In the genomic region with DNA sequence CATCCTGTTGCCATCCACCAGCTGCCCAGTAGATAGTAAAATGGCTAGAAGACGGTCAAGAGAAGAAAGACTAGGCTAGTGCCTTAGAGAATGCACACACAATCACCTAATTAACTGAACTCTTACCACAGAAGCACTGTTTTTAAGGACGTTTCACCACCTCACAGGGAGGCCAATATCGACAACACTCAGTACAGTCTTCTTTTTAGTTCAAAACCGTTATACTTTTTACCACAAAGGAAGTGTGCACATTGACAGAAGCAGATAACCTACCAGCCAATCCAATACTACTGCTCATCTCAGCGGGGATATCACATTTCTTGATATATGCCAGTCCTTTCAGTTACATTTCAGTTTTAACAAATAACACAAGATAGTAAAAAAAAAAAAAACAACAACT, we compare ENCODE assay signal across 15 cellular contexts.
A peak's percentile ranks its signal among the peaks of the same experiment; 100 is the strongest.
DNase-seq lines count a peak whose midpoint lies in the region; ATAC-seq, FAIRE-seq and TF ChIP-seq lines count a peak whose summit lies in the region.
"Had no signal": no experiment of that assay in that cellular context is flagged by ENCODE, and none has a peak within 500 bp of the region (broad histone marks: within the 10 kb centered on the region; RNA-seq: fewer than 3 reads in every experiment).

No MANE protein-coding gene starts in this region.

- no peaks in the 10 kb centered on the region for H3K36me3 ChIP-seq in CD4-positive, alpha-beta memory T cell (ENCODE audit: insufficient read depth, low read length)
- H3K36me3 ChIP-seq in pancreas = no peaks in the 10 kb centered on the region
- H3K36me3 ChIP-seq: sigmoid colon had no signal

- H3K27ac ChIP-seq in CD4-positive, alpha-beta memory T cell (ENCODE audit: low read depth, low read length) = peak overlapping the region; percentile 3
- no peak overlapping the region for H3K27ac ChIP-seq in pancreas
- H3K27ac ChIP-seq: sigmoid colon had no signal

- no peaks in the 10 kb centered on the region for H3K27me3 Mint-ChIP-seq in CD4-positive, alpha-beta memory T cell
- H3K27me3 Mint-ChIP-seq in T-helper 17 cell = no peaks in the 10 kb centered on the region
- H3K27me3 Mint-ChIP-seq: brain had no signal

- peak; percentile 74 for TF ChIP-seq POLR2A in erythroblast (IDR thresholded peaks at IDR 0.05; ENCODE audit: low read length)

- POLR2A ChIA-PET in CD4-positive, alpha-beta memory T cell (lab: Charles Lee; ENCODE audit: partially characterized antibody) = no interaction called here

- H3K4me3 Mint-ChIP-seq in CD4-positive, alpha-beta memory T cell = peak overlapping the region in 7 of 8 donors; percentile 49 to 83 (median 73)
- H3K4me3 Mint-ChIP-seq in T-helper 17 cell = peak overlapping the region; percentile 79
- H3K4me3 Mint-ChIP-seq: brain, IgD-negative memory B cell, naive B cell had no signal

- no peaks in the 10 kb centered on the region for H3K9me3 Mint-ChIP-seq in CD4-positive, alpha-beta memory T cell
- H3K9me3 Mint-ChIP-seq: IgD-negative memory B cell, naive B cell had no signal

- peaks cover 37 to 56% (median 53%) of the 10 kb centered on the region in 4 donors for H3K4me1 Mint-ChIP-seq in CD4-positive, alpha-beta memory T cell
- H3K4me1 Mint-ChIP-seq in T-helper 17 cell = peaks cover 49% of the 10 kb centered on the region

- intact Hi-C loops in CD4-positive, alpha-beta memory T cell (cut with micrococcal nuclease) = loop anchor here (5.0 kb wide), 2 partner anchors 123 to 213 kb away; a partner anchor contains a TSS
- intact Hi-C loops in pancreas (cut with DNase I) = no loop called here

- no peaks in the 10 kb centered on the region for H3K9me3 ChIP-seq in CD4-positive, alpha-beta memory T cell (ENCODE audit: control insufficient read depth in 1 of 2, low read length in 2 of 2)
- H3K9me3 ChIP-seq in T-helper 17 cell (ENCODE audit: control insufficient read depth, low read length, poor library complexity, severe bottlenecking) = no peaks in the 10 kb centered on the region
- H3K9me3 ChIP-seq in pancreas = no peaks in the 10 kb centered on the region
- H3K9me3 ChIP-seq: sigmoid colon had no signal

- peaks cover 10 to 45% of the 10 kb centered on the region in 2 donors for H3K36me3 Mint-ChIP-seq in CD4-positive, alpha-beta memory T cell
- peaks cover 7% of the 10 kb centered on the region for H3K36me3 Mint-ChIP-seq in T-helper 17 cell (ENCODE audit: low read depth)
- H3K36me3 Mint-ChIP-seq: IgD-negative memory B cell, naive B cell had no signal

- no peak for FAIRE-seq in pancreas (lab: Jason Lieb, UNC)

- CTCF ChIA-PET in CD4-positive, alpha-beta memory T cell (lab: Charles Lee; ENCODE audit: partially characterized antibody) = interaction anchor here (0.8 to 1.0 kb wide), 2 partner anchors 60 to 758 kb away, joined by 3 read pairs; no protein-coding TSS in a partner anchor

- ATAC-seq in GM19351 (IDR thresholded peaks at IDR 0.05; ENCODE audit: unreplicated experiment) (peak; percentile 64), T-helper 17 cell (peak; percentile 99), HG02970 (IDR thresholded peaks at IDR 0.05; ENCODE audit: low FRiP score, unreplicated experiment) (no peak), pancreas (no peak)
- ATAC-seq: left colon had no signal

- peak; percentile 34 to 64 (median 50) for DNase-seq in CD4-positive, alpha-beta memory T cell
- no peak for DNase-seq in T-helper 17 cell
- peak; percentile 70 to 88 for DNase-seq in erythroblast (lab: John Stamatoyannopoulos, UW)
- DNase-seq in NCI-H2029 treated with DMSO at 0.1 percent for 48 hours (lab: John Stamatoyannopoulos, UW) = no peak
- DNase-seq in islet precursor cell = no peak
- DNase-seq in pancreas = no peak
- DNase-seq: activated CD8-positive, alpha-beta memory T cell treated with anti-CD3 and anti-CD28 coated beads, Interleukin-2, amount 50 U/mL, for 4 hours; left colon; naive B cell; NCI-H2029; sigmoid colon had no signal

- H3K27me3 ChIP-seq in CD4-positive, alpha-beta memory T cell (ENCODE audit: insufficient read depth, low read length) = no peaks in the 10 kb centered on the region
- no peaks in the 10 kb centered on the region for H3K27me3 ChIP-seq in pancreas
- H3K27me3 ChIP-seq: sigmoid colon had no signal

- WGBS in pancreas, 2 donors = 90% methylated on average over 5 of the region's 5 CpGs

- H3K27ac Mint-ChIP-seq in CD4-positive, alpha-beta memory T cell = peak overlapping the region; percentile 55 to 93 (median 87)
- H3K27ac Mint-ChIP-seq in T-helper 17 cell = peak overlapping the region; percentile 80
- H3K27ac Mint-ChIP-seq: brain, naive B cell had no signal

- peaks cover 41% of the 10 kb centered on the region for H3K4me1 ChIP-seq in CD4-positive, alpha-beta memory T cell (ENCODE audit: insufficient read depth, low read length)
- peaks cover 0 to 8% (median 0%) of the 10 kb centered on the region in 3 donors for H3K4me1 ChIP-seq in pancreas

- TF ChIP-seq CTCF in pancreas (IDR thresholded peaks at IDR 0.05) = no peak

- peak overlapping the region in 1 of 2 donors; percentile 12 for H3K4me3 ChIP-seq in CD4-positive, alpha-beta memory T cell (ENCODE audit: low read length in 2 of 2)
- no peak overlapping the region for H3K4me3 ChIP-seq in pancreas
- H3K4me3 ChIP-seq: sigmoid colon had no signal

Comparison
In these comparisons a context has a peak if more than half of its experiments do, and no peak if none do; other contexts are left out.
1. DNase-seq: peak in CD4-positive, alpha-beta memory T cell (5 of 5) and erythroblast (2 of 2); none in T-helper 17 cell (0 of 3), NCI-H2029 treated with DMSO at 0.1 percent for 48 hours (single experiment), islet precursor cell (single experiment) and pancreas (0 of 6).
2. ATAC-seq: peak in GM19351 (single experiment) and T-helper 17 cell (single experiment); none in HG02970 (single experiment) and pancreas (0 of 4).